28 cellular contexts compared by ENCODE assay signal in genomic region chr3:127518456-127519081, GRCh38.
DNase-seq lines count a peak whose midpoint lies in the region; ATAC-seq, FAIRE-seq and TF ChIP-seq lines count a peak whose summit lies in the region.
"Had no signal": no experiment of that assay in that cellular context is flagged by ENCODE, and none has a peak within 500 bp of the region (broad histone marks: within the 10 kb centered on the region; RNA-seq: fewer than 3 reads in every experiment).

No MANE protein-coding gene starts in this region.

- H3K4me1 Mint-ChIP-seq in activated CD8-positive, alpha-beta T cell treated with anti-CD3 and anti-CD28 coated beads, Interleukin-2, amount 10 ng/mL, durations not matched to agents 7 days and 5 days (ENCODE audit: low read depth), result no peaks in the 10 kb centered on the region
- H3K4me1 Mint-ChIP-seq in activated CD8-positive, alpha-beta T cell treated with anti-CD3 and anti-CD28 coated beads for 36 hours (ENCODE audit: low read depth), result no peaks in the 10 kb centered on the region
- no peaks in the 10 kb centered on the region for H3K4me1 Mint-ChIP-seq in effector memory CD8-positive, alpha-beta T cell (ENCODE audit: low read depth in 2 of 2)
- H3K4me1 Mint-ChIP-seq in T-helper 2 cell treated with Interferon-gamma antibody and Interleukin-4, amounts not matched to agents 5 μg/mL and 100 μg/mL, for 36 hours (ENCODE audit: low read depth), result no peaks in the 10 kb centered on the region
- H3K4me1 Mint-ChIP-seq: CD14-positive monocyte; CD8-positive, alpha-beta memory T cell; GM23338 had no signal

- CTCF ChIA-PET in activated CD8-positive, alpha-beta T cell treated with anti-CD3 and anti-CD28 coated beads, Interleukin-2, amount 10 ng/mL, durations not matched to agents 7 days and 5 days (lab: Charles Lee), result no interaction called here
- CTCF ChIA-PET in activated CD8-positive, alpha-beta T cell treated with anti-CD3 and anti-CD28 coated beads for 36 hours (lab: Charles Lee), result no interaction called here
- CTCF ChIA-PET in A549 (lab: Yijun Ruan, JAX), result interaction anchor here (0.7 kb wide), 1 partner anchor 523 kb away, joined by 3 read pairs; no protein-coding TSS in a partner anchor

- no peak for FAIRE-seq in A549 (lab: Jason Lieb, UNC)
- peak; percentile 76 for FAIRE-seq in bronchial epithelial cell (lab: Jason Lieb, UNC)
- FAIRE-seq: A204.1, D721Med, GM12878, GM19239, H54 had no signal

- H3K4me3 ChIP-seq in A549, result no peak overlapping the region
- H3K4me3 ChIP-seq in bronchial epithelial cell (ENCODE audit: low read depth, low read length), result no peak overlapping the region
- H3K4me3 ChIP-seq: BLaER1 treated with 17β-estradiol and CSF1 and Interleukin-3, amounts not matched to agents 10 nM and 100 nM; GM12878; GM23338; HAP-1 had no signal

- H3K4me2 ChIP-seq in A549, result no peak overlapping the region
- H3K4me2 ChIP-seq: BLaER1 treated with 17β-estradiol and CSF1 and Interleukin-3, amounts not matched to agents 10 nM and 100 nM; GM23338 had no signal

- peaks cover 6% of the 10 kb centered on the region; the same call in 1 of the 3 replicates for H3K9me3 ChIP-seq in A549
- H3K9me3 ChIP-seq: BE2C had no signal

- no peak overlapping the region for H3K27ac Mint-ChIP-seq in activated CD8-positive, alpha-beta T cell treated with anti-CD3 and anti-CD28 coated beads, Interleukin-2, amount 10 ng/mL, durations not matched to agents 7 days and 5 days
- no peak overlapping the region for H3K27ac Mint-ChIP-seq in activated CD8-positive, alpha-beta T cell treated with anti-CD3 and anti-CD28 coated beads for 36 hours
- no peak overlapping the region for H3K27ac Mint-ChIP-seq in effector memory CD8-positive, alpha-beta T cell
- H3K27ac Mint-ChIP-seq in T-helper 2 cell treated with Interferon-gamma antibody and Interleukin-4, amounts not matched to agents 5 μg/mL and 100 μg/mL, for 36 hours, result no peak overlapping the region
- H3K27ac Mint-ChIP-seq: CD14-positive monocyte; CD4-positive, alpha-beta T cell; CD8-positive, alpha-beta memory T cell; GM23338; HFFc6 had no signal

- H3K9me3 Mint-ChIP-seq in activated CD8-positive, alpha-beta T cell treated with anti-CD3 and anti-CD28 coated beads, Interleukin-2, amount 10 ng/mL, durations not matched to agents 7 days and 5 days (ENCODE audit: insufficient read depth), result no peaks in the 10 kb centered on the region
- no peaks in the 10 kb centered on the region for H3K9me3 Mint-ChIP-seq in activated CD8-positive, alpha-beta T cell treated with anti-CD3 and anti-CD28 coated beads for 36 hours
- no peaks in the 10 kb centered on the region for H3K9me3 Mint-ChIP-seq in effector memory CD8-positive, alpha-beta T cell
- H3K9me3 Mint-ChIP-seq in T-helper 2 cell treated with Interferon-gamma antibody and Interleukin-4, amounts not matched to agents 5 μg/mL and 100 μg/mL, for 36 hours, result peaks cover 3% of the 10 kb centered on the region

- no peak for TF ChIP-seq EP300 in A549 (IDR thresholded peaks at IDR 0.05)

- no peak for TF ChIP-seq CTCF in activated CD8-positive, alpha-beta T cell treated with anti-CD3 and anti-CD28 coated beads for 36 hours (IDR thresholded peaks at IDR 0.05)
- TF ChIP-seq CTCF in A549 (IDR thresholded peaks at IDR 0.05) (no peak), bronchial epithelial cell (IDR thresholded peaks at IDR 0.05; ENCODE audit: insufficient read depth, low read length, severe bottlenecking) (no peak), foreskin keratinocyte (conservative IDR thresholded peaks at IDR 0.05) (no peak)

- H3K36me3 ChIP-seq in bronchial epithelial cell (ENCODE audit: control insufficient read depth, insufficient read depth, low read length), result no peaks in the 10 kb centered on the region
- H3K36me3 ChIP-seq: BE2C; BLaER1 treated with 17β-estradiol and CSF1 and Interleukin-3, amounts not matched to agents 10 nM and 100 nM; HAP-1 had no signal

- no peak overlapping the region for H3K27ac ChIP-seq in A549
- H3K27ac ChIP-seq in foreskin keratinocyte, result no peak overlapping the region
- H3K27ac ChIP-seq: 22Rv1; BLaER1 treated with 17β-estradiol and CSF1 and Interleukin-3, amounts not matched to agents 10 nM and 100 nM had no signal

- H3K36me3 Mint-ChIP-seq in activated CD8-positive, alpha-beta T cell treated with anti-CD3 and anti-CD28 coated beads, Interleukin-2, amount 10 ng/mL, durations not matched to agents 7 days and 5 days (ENCODE audit: low read depth), result no peaks in the 10 kb centered on the region
- no peaks in the 10 kb centered on the region for H3K36me3 Mint-ChIP-seq in activated CD8-positive, alpha-beta T cell treated with anti-CD3 and anti-CD28 coated beads for 36 hours (ENCODE audit: low read depth)
- H3K36me3 Mint-ChIP-seq in effector memory CD8-positive, alpha-beta T cell (ENCODE audit: insufficient read depth), result no peaks in the 10 kb centered on the region
- H3K36me3 Mint-ChIP-seq in T-helper 2 cell treated with Interferon-gamma antibody and Interleukin-4, amounts not matched to agents 5 μg/mL and 100 μg/mL, for 36 hours (ENCODE audit: low read depth), result no peaks in the 10 kb centered on the region
- H3K36me3 Mint-ChIP-seq: CD14-positive monocyte; CD8-positive, alpha-beta memory T cell had no signal

- no peak for ATAC-seq in activated CD8-positive, alpha-beta T cell treated with anti-CD3 and anti-CD28 coated beads, Interleukin-2, amount 10 ng/mL, durations not matched to agents 7 days and 5 days
- no peak for ATAC-seq in activated CD8-positive, alpha-beta T cell treated with anti-CD3 and anti-CD28 coated beads for 36 hours
- ATAC-seq in A549 (no peak), foreskin keratinocyte (peak; percentile 54)
- ATAC-seq in effector memory CD8-positive, alpha-beta T cell (replicated peaks), result no peak
- ATAC-seq: GM12878, GM23338 had no signal

- TF ChIP-seq POLR2A in A549 (IDR thresholded peaks at IDR 0.05; ENCODE audit: low read length), result no peak

- no peak for TF ChIP-seq RAD21 in A549 (conservative IDR thresholded peaks at IDR 0.05 in 1 of 2, IDR thresholded peaks at IDR 0.05 in 1 of 2)

- H3K4me1 ChIP-seq in A549 (no peaks in the 10 kb centered on the region), foreskin keratinocyte (no peaks in the 10 kb centered on the region)
- H3K4me1 ChIP-seq: BE2C; BLaER1 treated with 17β-estradiol and CSF1 and Interleukin-3, amounts not matched to agents 10 nM and 100 nM; HAP-1 had no signal

- intact Hi-C loops in activated CD8-positive, alpha-beta T cell treated with anti-CD3 and anti-CD28 coated beads for 36 hours (cut with micrococcal nuclease), result no loop called here

- 22% methylated on average over 4 of the region's 4 CpGs for WGBS in A549 (ENCODE audit: missing lambda C conversion rate)

- POLR2A ChIA-PET in activated CD8-positive, alpha-beta T cell treated with anti-CD3 and anti-CD28 coated beads, Interleukin-2, amount 10 ng/mL, durations not matched to agents 7 days and 5 days (lab: Charles Lee), result no interaction called here
- POLR2A ChIA-PET in activated CD8-positive, alpha-beta T cell treated with anti-CD3 and anti-CD28 coated beads for 36 hours (lab: Charles Lee), result no interaction called here
- POLR2A ChIA-PET in A549 (lab: Yijun Ruan, JAX), result no interaction called here

- H3K27me3 ChIP-seq in bronchial epithelial cell (ENCODE audit: control insufficient read depth, insufficient read depth, low read length) (peaks cover 4% of the 10 kb centered on the region), foreskin keratinocyte (peaks cover 20% of the 10 kb centered on the region)
- H3K27me3 ChIP-seq: BLaER1 treated with 17β-estradiol and CSF1 and Interleukin-3, amounts not matched to agents 10 nM and 100 nM had no signal

- peaks cover 31% of the 10 kb centered on the region for H3K27me3 Mint-ChIP-seq in activated CD8-positive, alpha-beta T cell treated with anti-CD3 and anti-CD28 coated beads, Interleukin-2, amount 10 ng/mL, durations not matched to agents 7 days and 5 days (ENCODE audit: low read depth)
- H3K27me3 Mint-ChIP-seq in activated CD8-positive, alpha-beta T cell treated with anti-CD3 and anti-CD28 coated beads for 36 hours, result peaks cover 6% of the 10 kb centered on the region
- H3K27me3 Mint-ChIP-seq in effector memory CD8-positive, alpha-beta T cell, result peaks cover 25 to 39% of the 10 kb centered on the region in 2 donors
- peaks cover 19% of the 10 kb centered on the region for H3K27me3 Mint-ChIP-seq in T-helper 2 cell treated with Interferon-gamma antibody and Interleukin-4, amounts not matched to agents 5 μg/mL and 100 μg/mL, for 36 hours (ENCODE audit: low read depth)

- DNase-seq in activated CD8-positive, alpha-beta T cell treated with anti-CD3 and anti-CD28 coated beads, Interleukin-2, amount 10 ng/mL, durations not matched to agents 7 days and 5 days, result peak; percentile 9
- no peak for DNase-seq in activated CD8-positive, alpha-beta T cell treated with anti-CD3 and anti-CD28 coated beads for 36 hours
- no peak for DNase-seq in A549 (ENCODE audit: low read depth in 1 of 2, low spot score in 1 of 2)
- peak; percentile 41 for DNase-seq in bronchial epithelial cell (ENCODE audit: low read depth)
- DNase-seq in foreskin keratinocyte, result peak in 1 of 2 donors; percentile 30
- no peak for DNase-seq in effector memory CD8-positive, alpha-beta T cell
- no peak for DNase-seq in T-helper 2 cell treated with Interferon-gamma antibody and Interleukin-4, amounts not matched to agents 5 μg/mL and 100 μg/mL, for 36 hours (ENCODE audit: low spot score)
- no peak for DNase-seq in NK-92 treated with Interleukin-12 subunit alpha and Interleukin-12 subunit beta, amount 100 ng/mL, for 24 hours (lab: John Stamatoyannopoulos, UW)
- DNase-seq: ACHN; AML-193; BE2C; CD4-positive, alpha-beta T cell; CD8-positive, alpha-beta memory T cell; DMS 273 treated with DMSO at 0.1 percent for 48 hours; DMS79; EL; GDM1; HFFc6 had no signal

- no peak overlapping the region for H3K4me3 Mint-ChIP-seq in activated CD8-positive, alpha-beta T cell treated with anti-CD3 and anti-CD28 coated beads, Interleukin-2, amount 10 ng/mL, durations not matched to agents 7 days and 5 days
- no peak overlapping the region for H3K4me3 Mint-ChIP-seq in activated CD8-positive, alpha-beta T cell treated with anti-CD3 and anti-CD28 coated beads for 36 hours
- H3K4me3 Mint-ChIP-seq in effector memory CD8-positive, alpha-beta T cell, result no peak overlapping the region
- H3K4me3 Mint-ChIP-seq in T-helper 2 cell treated with Interferon-gamma antibody and Interleukin-4, amounts not matched to agents 5 μg/mL and 100 μg/mL, for 36 hours, result no peak overlapping the region
- H3K4me3 Mint-ChIP-seq: CD14-positive monocyte; CD4-positive, alpha-beta T cell; CD8-positive, alpha-beta memory T cell; GM23338; HFFc6 had no signal

TF ChIP-seq in A549, 52 proteins besides CTCF, POLR2A, EP300 and RAD21:
- peak; percentile 93; the same call in 1 of the 2 replicates for TF ChIP-seq CBX8 (IDR thresholded peaks at IDR 0.05)
- no peak for TF ChIP-seq EHMT2 (IDR thresholded peaks at IDR 0.05; ENCODE audit: low read depth)
- no peak for TF ChIP-seq RFX5 (IDR thresholded peaks at IDR 0.05)
- no peak for TF ChIP-seq TFCP2L1 (CRISPR knock-in tag; IDR thresholded peaks at IDR 0.05)
- peak; percentile 89; the same call in 1 of the 2 replicates for TF ChIP-seq RNF2 (IDR thresholded peaks at IDR 0.05; ENCODE audit: borderline replicate concordance, low read depth)
- TF ChIP-seq NPAS2 (CRISPR knock-in tag; IDR thresholded peaks at IDR 0.05; ENCODE audit: borderline replicate concordance), result no peak
- TF ChIP-seq CEBPB (IDR thresholded peaks at IDR 0.05), result no peak

Comparison
In these comparisons a context has a peak if more than half of its experiments do, and no peak if none do; other contexts are left out.
1. DNase-seq: peak in activated CD8-positive, alpha-beta T cell treated with anti-CD3 and anti-CD28 coated beads, Interleukin-2, amount 10 ng/mL, durations not matched to agents 7 days and 5 days (single experiment) and bronchial epithelial cell (single experiment); none in activated CD8-positive, alpha-beta T cell treated with anti-CD3 and anti-CD28 coated beads for 36 hours (single experiment), A549 (0 of 2), effector memory CD8-positive, alpha-beta T cell (0 of 3), T-helper 2 cell treated with Interferon-gamma antibody and Interleukin-4, amounts not matched to agents 5 μg/mL and 100 μg/mL, for 36 hours (single experiment) and NK-92 treated with Interleukin-12 subunit alpha and Interleukin-12 subunit beta, amount 100 ng/mL, for 24 hours (single experiment).